ENCODE assay signal across 11 cellular contexts in the genomic region with DNA sequence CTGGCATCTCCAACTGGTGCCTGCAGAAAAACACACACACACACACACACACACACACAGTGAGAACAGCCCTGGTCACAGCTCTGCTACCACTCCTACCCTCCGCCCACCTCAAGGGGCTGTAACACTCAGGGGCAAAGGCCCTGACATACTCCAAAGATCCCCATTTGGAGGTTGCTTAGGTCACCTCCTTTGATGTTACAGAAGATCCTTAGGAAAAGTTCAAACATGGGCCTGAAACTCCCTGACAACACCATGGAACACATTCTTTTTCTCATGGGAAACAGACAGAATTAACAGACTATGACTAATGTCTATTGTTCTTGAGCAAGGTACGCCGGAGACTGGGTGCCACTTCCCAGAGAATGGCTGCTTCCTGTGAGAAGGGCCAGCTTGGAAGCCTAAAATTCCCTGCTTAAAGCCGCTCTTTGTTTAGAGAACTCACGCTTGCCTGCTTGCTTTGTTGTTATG. TPM values are rescaled to one million over a fixed set of nuclear protein-coding genes. Genes with fewer than 3 reads are reported as not detected.
DNase-seq lines count a peak whose midpoint lies in the region; ATAC-seq and TF ChIP-seq lines count a peak whose summit lies in the region.
"Had no signal": no experiment of that assay in that cellular context is flagged by ENCODE, and none has a peak within 500 bp of the region (broad histone marks: within the 10 kb centered on the region; RNA-seq: fewer than 3 reads in every experiment).

No MANE protein-coding gene starts in this region.

- H3K4me1 Mint-ChIP-seq in brain (peaks cover 25% of the 10 kb centered on the region), progenitor cell of endocrine pancreas (ENCODE audit: low read depth) (peaks cover 7% of the 10 kb centered on the region)

- H3K9me3 Mint-ChIP-seq in brain (no peaks in the 10 kb centered on the region), progenitor cell of endocrine pancreas (ENCODE audit: low read depth) (no peaks in the 10 kb centered on the region)

- intact Hi-C loops in right cardiac atrium (cut with DNase I): no loop called here

- H3K36me3 Mint-ChIP-seq in brain (peaks cover 33% of the 10 kb centered on the region), progenitor cell of endocrine pancreas (ENCODE audit: insufficient read depth) (peaks cover 20% of the 10 kb centered on the region)

- ATAC-seq in right cardiac atrium: peak; percentile 60 to 95

- no peak overlapping the region for H3K9ac ChIP-seq in HUES48 (ENCODE audit: low read depth, low read length)

- H3K27ac ChIP-seq in HUES48 (ENCODE audit: low read depth, low read length) (peak overlapping the region; percentile 89), right cardiac atrium (ENCODE audit: low read length) (peak overlapping the region; percentile 86)

- TF ChIP-seq CTCF in brain (conservative IDR thresholded peaks at IDR 0.05) (no peak), progenitor cell of endocrine pancreas (IDR thresholded peaks at IDR 0.05; ENCODE audit: unreplicated experiment) (no peak)

- peak overlapping the region in 4 of 5 experiments; percentile 31 to 73 (median 68) for H3K4me3 Mint-ChIP-seq in brain
- no peak overlapping the region for H3K4me3 Mint-ChIP-seq in progenitor cell of endocrine pancreas (ENCODE audit: low read depth)

- H3K9me3 ChIP-seq in HUES48 (ENCODE audit: control insufficient read depth, insufficient read depth, low read length): no peaks in the 10 kb centered on the region
- no peaks in the 10 kb centered on the region for H3K9me3 ChIP-seq in right cardiac atrium (ENCODE audit: control insufficient read depth, low read length)

- 73% methylated on average over 5 of the region's 5 CpGs for WGBS in right cardiac atrium

- H3K4me1 ChIP-seq in HUES48 (ENCODE audit: control insufficient read depth, insufficient read depth, low read length): peaks cover 7% of the 10 kb centered on the region; the same call in 1 of the 2 replicates
- no peaks in the 10 kb centered on the region for H3K4me1 ChIP-seq in right cardiac atrium (ENCODE audit: control insufficient read depth, insufficient read depth, low read length)

- peaks cover 13% of the 10 kb centered on the region for H3K36me3 ChIP-seq in HUES48 (ENCODE audit: control insufficient read depth, insufficient read depth, low read length)

- H3K27me3 ChIP-seq in HUES48 (ENCODE audit: control insufficient read depth, insufficient read depth, low read length) (no peaks in the 10 kb centered on the region), right cardiac atrium (ENCODE audit: control insufficient read depth, insufficient read depth) (no peaks in the 10 kb centered on the region)

- H3K27me3 Mint-ChIP-seq in brain (no peaks in the 10 kb centered on the region), progenitor cell of endocrine pancreas (no peaks in the 10 kb centered on the region)

- H3K4me3 ChIP-seq in HUES48 (ENCODE audit: low read depth, low read length) (no peak overlapping the region), right cardiac atrium (ENCODE audit: low read length) (no peak overlapping the region)

- in situ Hi-C loops in ACHN (cut with HindIII; ENCODE audit: low pct_ligation_motif_present, low pct_unique_long_range_greater_than_20kb, low sequenced_read_pairs): no loop called here

- H3K27ac Mint-ChIP-seq in brain (peak overlapping the region; percentile 76 to 97 (median 91)), progenitor cell of endocrine pancreas (peak overlapping the region; percentile 93)

- DNase-seq in right cardiac atrium: no peak
- DNase-seq in progenitor cell of endocrine pancreas (ENCODE audit: low spot score, unreplicated experiment): no peak
- no peak for DNase-seq in ACHN
- DNase-seq in stimulated activated CD4-positive, alpha-beta T cell treated with anti-CD3 and anti-CD28 coated beads, Interleukin-2, amount 100 ng/mL, for 24 hours: no peak
- no peak for DNase-seq in NCI-H446 treated with DMSO at 0.1 percent for 48 hours (lab: John Stamatoyannopoulos, UW)
- no peak for DNase-seq in SHP77 treated with DMSO at 0.1 percent for 48 hours (lab: John Stamatoyannopoulos, UW)
- DNase-seq: activated CD4-positive, alpha-beta T cell treated with anti-CD3 and anti-CD28 coated beads, Interleukin-2, amount 50 U/mL, for 4 hours; NCI-H2029 treated with DMSO at 0.1 percent for 48 hours had no signal

RNA-seq across cellular contexts. Expression of a gene that starts 27.7 kb away (rescaled TPM):
- polyA plus RNA-seq in brain (ENCODE audit: insufficient read depth, low read depth, low replicate concordance) (13.0 TPM), right cardiac atrium (5.2 TPM)
- total RNA-seq in right cardiac atrium (10 to 100 TPM; 10.6 to 11.9 (median 11.6) TPM), progenitor cell of endocrine pancreas (52.3 and 52.8 TPM in 2 replicates)

RNA-seq across cellular contexts. Expression of a gene that starts 33.9 kb away (rescaled TPM):
- polyA plus RNA-seq in brain (ENCODE audit: insufficient read depth, low read depth, low replicate concordance) (not detected), right cardiac atrium (not detected)
- total RNA-seq in right cardiac atrium (not detected), progenitor cell of endocrine pancreas (0.16 and 0.36 TPM in 2 replicates)
- polyA plus RNA-seq: urinary bladder had no signal
